ENCODE assay signal across 26 cellular contexts in the genomic region with DNA sequence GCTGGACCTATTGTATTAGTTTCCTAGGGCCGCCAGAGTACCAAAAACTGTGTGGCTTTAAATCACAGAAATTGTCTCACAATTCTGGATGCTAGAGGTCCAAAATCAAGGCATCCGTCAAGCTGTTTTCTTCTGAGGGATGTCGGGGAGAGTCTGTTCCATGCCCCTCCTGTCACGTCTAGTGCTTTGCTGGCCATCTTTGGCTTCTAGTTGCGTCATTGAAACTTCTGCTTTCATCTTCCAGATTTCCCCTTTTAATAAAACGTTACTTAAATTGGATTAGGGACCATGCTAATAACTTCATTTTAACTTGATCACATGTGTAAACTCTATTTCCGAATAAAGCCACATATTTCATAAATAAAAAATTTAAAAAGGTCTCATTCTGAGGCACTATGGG.
DNase-seq lines count a peak whose midpoint lies in the region; ATAC-seq lines count a peak whose summit lies in the region.
"Had no signal": no experiment of that assay in that cellular context is flagged by ENCODE, and none has a peak within 500 bp of the region (broad histone marks: within the 10 kb centered on the region; RNA-seq: fewer than 3 reads in every experiment).

No MANE protein-coding gene starts in this region.

- H3K4me2 ChIP-seq in BLaER1: peak overlapping the region; percentile 56
- H3K4me2 ChIP-seq: smooth muscle cell had no signal

- peaks cover 3% of the 10 kb centered on the region for H3K27me3 Mint-ChIP-seq in memory B cell
- peaks cover 12 to 17% of the 10 kb centered on the region in 2 donors for H3K27me3 Mint-ChIP-seq in effector memory CD8-positive, alpha-beta T cell

- no peak overlapping the region for H3K9ac ChIP-seq in BLaER1

- peaks cover 8% of the 10 kb centered on the region for H3K4me1 Mint-ChIP-seq in memory B cell
- H3K4me1 Mint-ChIP-seq in effector memory CD8-positive, alpha-beta T cell (ENCODE audit: low read depth in 2 of 2): peaks cover 5 to 8% of the 10 kb centered on the region in 2 donors
- H3K4me1 Mint-ChIP-seq: natural killer cell had no signal

- DNase-seq in MV-4-11 (lab: John Stamatoyannopoulos, UW) (peak; percentile 91), SKM-1 treated with dmso at 0.1 percent for 144 hours (lab: John Stamatoyannopoulos, UW; ENCODE audit: unreplicated experiment) (peak; percentile 26), memory B cell (ENCODE audit: low spot score in 2 of 2) (no peak), OCI-M1 (lab: John Stamatoyannopoulos, UW) (no peak)
- no peak for DNase-seq in effector memory CD8-positive, alpha-beta T cell
- no peak for DNase-seq in activated effector memory CD4-positive, alpha-beta T cell treated with Interleukin-2 at 50 U/mL for 16 hours
- DNase-seq: activated CD4-positive, alpha-beta T cell treated with anti-CD3 and anti-CD28 coated beads for 4 hours; activated naive CD4-positive, alpha-beta T cell; activated T-cell treated with anti-CD3 and anti-CD28 coated beads, Interleukin-2, amount 50 U/mL, for 24 hours; CD4-positive, CD25-positive, alpha-beta regulatory T cell; erythroblast; foreskin melanocyte; immature natural killer cell; left ventricle myocardium inferior; natural killer cell; NCI-H1436 treated with DMSO at 0.1 percent for 48 hours; NCI-H524 treated with DMSO at 0.1 percent for 48 hours; retina; uterus had no signal

- H3K36me3 Mint-ChIP-seq in memory B cell: no peaks in the 10 kb centered on the region
- no peaks in the 10 kb centered on the region for H3K36me3 Mint-ChIP-seq in effector memory CD8-positive, alpha-beta T cell (ENCODE audit: insufficient read depth)
- H3K36me3 Mint-ChIP-seq: CD4-positive, CD25-positive, alpha-beta regulatory T cell; IgD-negative memory B cell; immature natural killer cell; natural killer cell had no signal

- no peak overlapping the region for H3K4me3 Mint-ChIP-seq in memory B cell
- no peak overlapping the region for H3K4me3 Mint-ChIP-seq in effector memory CD8-positive, alpha-beta T cell
- H3K4me3 Mint-ChIP-seq: activated T-cell treated with anti-CD3 and anti-CD28 coated beads, Interleukin-2, amount 50 U/mL, for 24 hours; brain; IgD-negative memory B cell; immature natural killer cell; mesothelial cell of epicardium; natural killer cell had no signal

- no peaks in the 10 kb centered on the region for H3K9me3 Mint-ChIP-seq in memory B cell
- no peaks in the 10 kb centered on the region for H3K9me3 Mint-ChIP-seq in effector memory CD8-positive, alpha-beta T cell
- H3K9me3 Mint-ChIP-seq: activated T-cell treated with anti-CD3 and anti-CD28 coated beads, Interleukin-2, amount 50 U/mL, for 24 hours; IgD-negative memory B cell; immature natural killer cell; mesothelial cell of epicardium; natural killer cell had no signal

- H3K9me3 ChIP-seq in BLaER1: no peaks in the 10 kb centered on the region
- H3K9me3 ChIP-seq: left ventricle myocardium inferior, uterus had no signal

- H3K4me3 ChIP-seq in BLaER1: no peak overlapping the region
- H3K4me3 ChIP-seq: left ventricle myocardium inferior, smooth muscle cell, uterus had no signal

- peaks cover 64% of the 10 kb centered on the region for H3K4me1 ChIP-seq in BLaER1
- H3K4me1 ChIP-seq: uterus had no signal

- no peaks in the 10 kb centered on the region for H4K20me1 ChIP-seq in BLaER1

- ATAC-seq in memory B cell (ENCODE audit: low read depth) (peak; percentile 77), HG03139 (IDR thresholded peaks at IDR 0.05; ENCODE audit: unreplicated experiment) (no peak)
- no peak for ATAC-seq in effector memory CD8-positive, alpha-beta T cell (replicated peaks)
- ATAC-seq: natural killer cell, Right ventricle myocardium inferior had no signal

- H3K27ac Mint-ChIP-seq in memory B cell: no peak overlapping the region
- no peak overlapping the region for H3K27ac Mint-ChIP-seq in effector memory CD8-positive, alpha-beta T cell
- H3K27ac Mint-ChIP-seq: activated T-cell treated with anti-CD3 and anti-CD28 coated beads, Interleukin-2, amount 50 U/mL, for 24 hours; brain; CD4-positive, CD25-positive, alpha-beta regulatory T cell; immature natural killer cell; mesothelial cell of epicardium; natural killer cell had no signal

- H3K27ac ChIP-seq in BLaER1: no peak overlapping the region
- H3K27ac ChIP-seq: left ventricle myocardium inferior, uterus had no signal

- H3K36me3 ChIP-seq in BLaER1: peaks cover 14% of the 10 kb centered on the region
- H3K36me3 ChIP-seq: uterus had no signal

- no peaks in the 10 kb centered on the region for H3K27me3 ChIP-seq in BLaER1
- H3K27me3 ChIP-seq: uterus had no signal

Comparison
In these comparisons a context has a peak if more than half of its experiments do, and no peak if none do; other contexts are left out.
1. DNase-seq: peak in MV-4-11 (single experiment) and SKM-1 treated with dmso at 0.1 percent for 144 hours (single experiment); none in memory B cell (0 of 2), effector memory CD8-positive, alpha-beta T cell (0 of 3), activated effector memory CD4-positive, alpha-beta T cell treated with Interleukin-2 at 50 U/mL for 16 hours (single experiment) and OCI-M1 (single experiment).